Comparison of ENCODE assay signal across 14 cellular contexts in genomic region chr5:166977916-166978434, GRCh38. TPM values are rescaled to one million over a fixed set of nuclear protein-coding genes. Genes with fewer than 3 reads are reported as not detected.
DNase-seq lines count a peak whose midpoint lies in the region; ATAC-seq, FAIRE-seq and TF ChIP-seq lines count a peak whose summit lies in the region.
"Had no signal": no experiment of that assay in that cellular context is flagged by ENCODE, and none has a peak within 500 bp of the region (broad histone marks: within the 10 kb centered on the region; RNA-seq: fewer than 3 reads in every experiment).

No MANE protein-coding gene starts in this region.

- H3F3A ChIP-seq in neural progenitor cell (ENCODE audit: low read depth) = peaks cover 19% of the 10 kb centered on the region

- H2AFZ ChIP-seq in neural progenitor cell (replicated peaks) = peak overlapping the region; percentile 42

- POLR2A ChIA-PET in MCF 10A (lab: Yijun Ruan, JAX) (no interaction called here), RWPE1 (lab: Yijun Ruan, JAX; ENCODE audit: low non-redundant PET) (no interaction called here)

- in situ Hi-C loops in T47D (cut with HindIII; ENCODE audit: low pct_unique_long_range_greater_than_20kb, low sequenced_read_pairs) = no loop called here

- H3K4me2 ChIP-seq in neural progenitor cell = peak overlapping the region; percentile 86

- H3K4me1 ChIP-seq in neural progenitor cell = peaks cover 32% of the 10 kb centered on the region

- H4K20me1 ChIP-seq in neural progenitor cell (ENCODE audit: low read depth) = peaks cover 23% of the 10 kb centered on the region

- no peak for FAIRE-seq in frontal cortex (lab: Jason Lieb, UNC)
- FAIRE-seq: K562 had no signal

- no peaks in the 10 kb centered on the region for H3K9me3 ChIP-seq in neural progenitor cell (ENCODE audit: low read depth)
- H3K9me3 ChIP-seq: SJCRH30 had no signal

- H3K27ac ChIP-seq in neural progenitor cell (no peak overlapping the region), RWPE1 (no peak overlapping the region)
- H3K27ac ChIP-seq: SJCRH30 had no signal

- CTCF ChIA-PET in MCF 10A (lab: Yijun Ruan, JAX) (interaction anchor here (0.7 kb wide), 2 partner anchors 1307 to 1782 kb away, joined by 3 read pairs; no protein-coding TSS in a partner anchor), RWPE1 (lab: Yijun Ruan, JAX) (interaction anchor here (0.5 to 0.7 kb wide), 2 partner anchors 9 to 286 kb away, joined by 3 read pairs; no protein-coding TSS in a partner anchor)

- H3K27ac Mint-ChIP-seq in MCF 10A (ENCODE audit: low read depth, unreplicated experiment) (no peak overlapping the region), neural progenitor cell (no peak overlapping the region), type B pancreatic cell (peak overlapping the region; percentile 56)
- H3K27ac Mint-ChIP-seq: activated CD4-positive, alpha-beta T cell treated with anti-CD3 and anti-CD28 coated beads, Interleukin-2, amount 10 ng/mL, durations not matched to agents 24 days and 14 days; activated naive CD4-positive, alpha-beta T cell treated with anti-CD3 and anti-CD28 coated beads, Interleukin-2, amount 10 ng/mL, durations not matched to agents 7 days and 5 days had no signal

- no TSS peak for BruUV-seq in MCF 10A (replicated peaks; lab: Mats Ljungman, UMichigan)

- no peaks in the 10 kb centered on the region for H3K36me3 ChIP-seq in neural progenitor cell
- H3K36me3 ChIP-seq: SJCRH30 had no signal

- no peak overlapping the region for H3K9ac ChIP-seq in neural progenitor cell

- H3K27me3 ChIP-seq in neural progenitor cell = no peaks in the 10 kb centered on the region
- H3K27me3 ChIP-seq: SJCRH30 had no signal

- TF ChIP-seq CTCF in MCF 10A (IDR thresholded peaks at IDR 0.05; ENCODE audit: unreplicated experiment) = no peak
- TF ChIP-seq CTCF in fibroblast of mammary gland (conservative IDR thresholded peaks at IDR 0.05; ENCODE audit: control insufficient read depth, insufficient read depth, low read depth, low read length) = no peak
- no peak for TF ChIP-seq CTCF in neural progenitor cell (IDR thresholded peaks at IDR 0.05)
- no peak for TF ChIP-seq CTCF in type B pancreatic cell (conservative IDR thresholded peaks at IDR 0.05)
- TF ChIP-seq CTCF in RWPE1 (conservative IDR thresholded peaks at IDR 0.05; ENCODE audit: low read depth) = no peak

- H3K4me1 Mint-ChIP-seq in MCF 10A (ENCODE audit: insufficient read depth, unreplicated experiment) (peaks cover 16% of the 10 kb centered on the region), neural progenitor cell (peaks cover 34% of the 10 kb centered on the region), type B pancreatic cell (ENCODE audit: unreplicated experiment) (peaks cover 21% of the 10 kb centered on the region)
- H3K4me1 Mint-ChIP-seq: activated CD4-positive, alpha-beta T cell treated with anti-CD3 and anti-CD28 coated beads, Interleukin-2, amount 10 ng/mL, durations not matched to agents 24 days and 14 days had no signal

- DNase-seq in T47D (ENCODE audit: low read depth in 1 of 2, low spot score in 1 of 2) (peak; percentile 59 to 66), MCF 10A (ENCODE audit: unreplicated experiment) (no peak), fibroblast of mammary gland (ENCODE audit: low read depth) (no peak), neural progenitor cell (ENCODE audit: low spot score) (no peak), type B pancreatic cell (ENCODE audit: extremely low spot score, unreplicated experiment) (no peak), RWPE1 (ENCODE audit: low spot score) (no peak), frontal cortex (ENCODE audit: low spot score in 2 of 2) (no peak)
- DNase-seq: 8988T; activated CD4-positive, alpha-beta T cell treated with anti-CD3 and anti-CD28 coated beads, Interleukin-2, amount 10 ng/mL, durations not matched to agents 24 days and 14 days; activated naive CD4-positive, alpha-beta T cell treated with anti-CD3 and anti-CD28 coated beads, Interleukin-2, amount 10 ng/mL, durations not matched to agents 7 days and 5 days; NCI-H2171 treated with DMSO at 0.1 percent for 48 hours; SJCRH30 had no signal

- peaks cover 38% of the 10 kb centered on the region for H3K79me2 ChIP-seq in neural progenitor cell (ENCODE audit: low read depth)

- H3K4me3 ChIP-seq in fibroblast of mammary gland (ENCODE audit: control insufficient read depth, low read depth, low read length) = peak overlapping the region; percentile 48
- H3K4me3 ChIP-seq in neural progenitor cell = peak overlapping the region; percentile 87
- H3K4me3 ChIP-seq: K562, SJCRH30 had no signal

- no peaks in the 10 kb centered on the region for H3K36me3 Mint-ChIP-seq in MCF 10A (ENCODE audit: insufficient read depth, unreplicated experiment)
- H3K36me3 Mint-ChIP-seq in neural progenitor cell = no peaks in the 10 kb centered on the region
- H3K36me3 Mint-ChIP-seq in type B pancreatic cell = no peaks in the 10 kb centered on the region
- H3K36me3 Mint-ChIP-seq: activated naive CD4-positive, alpha-beta T cell treated with anti-CD3 and anti-CD28 coated beads, Interleukin-2, amount 10 ng/mL, durations not matched to agents 7 days and 5 days had no signal

- H3K4me3 Mint-ChIP-seq in MCF 10A (ENCODE audit: unreplicated experiment) (no peak overlapping the region), neural progenitor cell (peak overlapping the region; percentile 95), type B pancreatic cell (peak overlapping the region; percentile 93)
- H3K4me3 Mint-ChIP-seq: activated CD4-positive, alpha-beta T cell treated with anti-CD3 and anti-CD28 coated beads, Interleukin-2, amount 10 ng/mL, durations not matched to agents 24 days and 14 days; activated naive CD4-positive, alpha-beta T cell treated with anti-CD3 and anti-CD28 coated beads, Interleukin-2, amount 10 ng/mL, durations not matched to agents 7 days and 5 days had no signal

- intact Hi-C loops in MCF 10A (cut with micrococcal nuclease) = no loop called here

- H3K9me3 Mint-ChIP-seq in MCF 10A (ENCODE audit: unreplicated experiment) = no peaks in the 10 kb centered on the region
- H3K9me3 Mint-ChIP-seq in neural progenitor cell = no peaks in the 10 kb centered on the region
- no peaks in the 10 kb centered on the region for H3K9me3 Mint-ChIP-seq in type B pancreatic cell
- H3K9me3 Mint-ChIP-seq: activated CD4-positive, alpha-beta T cell treated with anti-CD3 and anti-CD28 coated beads, Interleukin-2, amount 10 ng/mL, durations not matched to agents 24 days and 14 days; activated naive CD4-positive, alpha-beta T cell treated with anti-CD3 and anti-CD28 coated beads, Interleukin-2, amount 10 ng/mL, durations not matched to agents 7 days and 5 days had no signal

- ATAC-seq in HG02610 (IDR thresholded peaks at IDR 0.05; ENCODE audit: unreplicated experiment) = no peak
- ATAC-seq: K562 had no signal

- H3K27me3 Mint-ChIP-seq in MCF 10A (ENCODE audit: insufficient read depth, unreplicated experiment) (no peaks in the 10 kb centered on the region), neural progenitor cell (ENCODE audit: insufficient read depth, low read depth) (peaks cover 8% of the 10 kb centered on the region), type B pancreatic cell (peaks cover 22% of the 10 kb centered on the region)

RNA-seq across cellular contexts. Expression of gene TENM2, which starts 0.9 kb away (rescaled TPM):
- total RNA-seq in MCF 10A (2022) (0.05 and 0.17 TPM in 2 replicates), neural progenitor cell (ENCODE audit: low replicate concordance) (0.95 and 2.2 TPM in 2 replicates), type B pancreatic cell (ENCODE audit: low replicate concordance) (6.0 and 18.1 TPM in 2 replicates), frontal cortex (26.5 TPM)
- total RNA-seq: activated CD4-positive, alpha-beta T cell treated with anti-CD3 and anti-CD28 coated beads, Interleukin-2, amount 10 ng/mL, durations not matched to agents 24 days and 14 days; K562 had no signal

Comparison
In these comparisons a context has a peak if more than half of its experiments do, and no peak if none do; other contexts are left out.
1. DNase-seq: peak in T47D (2 of 2); none in MCF 10A (single experiment), fibroblast of mammary gland (single experiment), neural progenitor cell (single experiment), type B pancreatic cell (single experiment), RWPE1 (single experiment) and frontal cortex (0 of 2).